ENCODE assay signal across 16 cellular contexts in the genomic region with DNA sequence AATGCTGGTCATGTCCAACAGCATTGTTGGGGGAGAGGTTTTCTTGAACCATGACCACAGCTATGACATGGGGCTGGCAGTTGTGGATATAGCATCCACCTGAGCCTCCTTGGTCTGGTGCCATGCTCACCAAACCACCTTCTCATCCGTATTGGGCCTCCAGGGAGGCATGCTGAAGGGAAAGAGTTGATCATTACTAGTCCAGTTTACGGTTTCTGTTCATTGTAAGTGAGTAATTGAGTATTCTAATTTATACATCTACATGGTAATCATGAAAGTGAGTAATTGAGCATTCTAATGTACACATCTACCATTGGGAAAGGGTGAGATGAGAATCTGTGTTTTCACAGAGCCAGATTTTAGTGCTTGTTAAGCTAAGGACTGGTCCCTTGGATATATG.
"Had no signal": no experiment of that assay in that cellular context is flagged by ENCODE, and none has a peak within 500 bp of the region (broad histone marks: within the 10 kb centered on the region; RNA-seq: fewer than 3 reads in every experiment).

No MANE protein-coding gene starts in this region.

- H2AFZ ChIP-seq: parathyroid adenoma had no signal

- H3K27ac ChIP-seq: colonic mucosa, esophagus muscularis mucosa, neutrophil, parathyroid adenoma, sigmoid colon, SJSA1 had no signal

- H3K4me3 ChIP-seq: adrenal gland, colonic mucosa, esophagus muscularis mucosa, left ventricle myocardium inferior, sigmoid colon, SJSA1 had no signal

- H3K27ac Mint-ChIP-seq: natural killer cell, WTC11 had no signal

- H3K9me3 ChIP-seq: adrenal gland, colonic mucosa, esophagus muscularis mucosa, left ventricle myocardium inferior, neutrophil, sigmoid colon, SJSA1 had no signal

- H3K27me3 ChIP-seq: adrenal gland, colonic mucosa, esophagus muscularis mucosa, neutrophil, sigmoid colon, SJSA1 had no signal

- H3K4me3 Mint-ChIP-seq: natural killer cell, WTC11 had no signal

- H3K9me3 Mint-ChIP-seq: natural killer cell had no signal

- DNase-seq: activated gamma-delta T cell treated with Interleukin-2 at 50 U/mL for 16 hours; adrenal gland; colonic mucosa; hypothalamus; kidney; left ventricle myocardium inferior; mesenchymal stem cell; natural killer cell; sigmoid colon; stimulated activated CD4-positive, alpha-beta T cell treated with anti-CD3 and anti-CD28 coated beads, Interleukin-2, amount 100 ng/mL, for 48 hours; SW 1271 had no signal

- H3K9ac ChIP-seq: parathyroid adenoma had no signal
